ENCODE assay signal across 1 cellular context in genomic region chr11:115377882-115378296, GRCh38.
TF ChIP-seq lines count a peak whose summit lies in the region.

No MANE protein-coding gene starts in this region.

TF ChIP-seq in HepG2, 621 proteins besides CTCF, POLR2A, EP300 and RAD21 (continued from another document and continues in another):
- TF ChIP-seq ZBTB40 (IDR thresholded peaks at IDR 0.05): no peak
- no peak for TF ChIP-seq ZBTB40 (CRISPR knock-in tag; IDR thresholded peaks at IDR 0.05)
- TF ChIP-seq ZKSCAN5 (CRISPR knock-in tag; IDR thresholded peaks at IDR 0.05): no peak
- TF ChIP-seq SMAD1 (CRISPR knock-in tag; IDR thresholded peaks at IDR 0.05; ENCODE audit: borderline replicate concordance, low read depth): no peak
- TF ChIP-seq ZNF749 (CRISPR knock-in tag; IDR thresholded peaks at IDR 0.05; ENCODE audit: borderline replicate concordance): no peak
- TF ChIP-seq HMGXB4 (CRISPR knock-in tag; IDR thresholded peaks at IDR 0.05; ENCODE audit: borderline replicate concordance in 1 of 2, low read depth in 1 of 2): no peak
- peak; percentile 91 for TF ChIP-seq RERE (CRISPR knock-in tag; IDR thresholded peaks at IDR 0.05; ENCODE audit: low read depth)
- TF ChIP-seq ZNF709 (CRISPR knock-in tag; IDR thresholded peaks at IDR 0.05): no peak
- TF ChIP-seq SOX6 (IDR thresholded peaks at IDR 0.05): no peak
- TF ChIP-seq SOX6 (CRISPR knock-in tag; IDR thresholded peaks at IDR 0.05): peak; percentile 95
- peak; percentile 72; the same call in 1 of the 2 replicates for TF ChIP-seq SKIL (CRISPR knock-in tag; IDR thresholded peaks at IDR 0.05; ENCODE audit: borderline replicate concordance)
- no peak for TF ChIP-seq ZNF343 (CRISPR knock-in tag; IDR thresholded peaks at IDR 0.05)
- TF ChIP-seq ARNT2 (CRISPR knock-in tag; IDR thresholded peaks at IDR 0.05; ENCODE audit: low read depth): no peak
- no peak for TF ChIP-seq ZNF10 (CRISPR knock-in tag; IDR thresholded peaks at IDR 0.05; ENCODE audit: borderline replicate concordance, low read depth)
- no peak for TF ChIP-seq ZNF777 (CRISPR knock-in tag; IDR thresholded peaks at IDR 0.05)
- TF ChIP-seq ZBTB25 (CRISPR knock-in tag; IDR thresholded peaks at IDR 0.05): 0 out of 2 replicates have a peak, but pooled peaks have one; percentile 49
- no peak; the same call in 1 of the 2 replicates for TF ChIP-seq CCDC6 (CRISPR knock-in tag; IDR thresholded peaks at IDR 0.05)
- TF ChIP-seq ZNF383 (CRISPR knock-in tag; IDR thresholded peaks at IDR 0.05; ENCODE audit: borderline replicate concordance): no peak
- no peak for TF ChIP-seq HOXA9 (CRISPR knock-in tag; IDR thresholded peaks at IDR 0.05; ENCODE audit: borderline replicate concordance)
- no peak; the same call in 1 of the 2 replicates for TF ChIP-seq EHMT2 (IDR thresholded peaks at IDR 0.05; ENCODE audit: borderline replicate concordance, low read depth, low read length)
- TF ChIP-seq SNRNP70 (IDR thresholded peaks at IDR 0.05; ENCODE audit: low read depth, low read length): no peak
- TF ChIP-seq CENPBD1 (CRISPR knock-in tag; IDR thresholded peaks at IDR 0.05; ENCODE audit: borderline replicate concordance, low read depth): no peak
- TF ChIP-seq ZBTB10 (CRISPR knock-in tag; IDR thresholded peaks at IDR 0.05; ENCODE audit: borderline replicate concordance): no peak
- no peak; the same call in 1 of the 2 replicates for TF ChIP-seq KAT8 (CRISPR knock-in tag; IDR thresholded peaks at IDR 0.05)
- TF ChIP-seq ZNF639 (CRISPR knock-in tag; conservative IDR thresholded peaks at IDR 0.05): no peak
- no peak for TF ChIP-seq NFATC3 (CRISPR knock-in tag; IDR thresholded peaks at IDR 0.05)
